ENCODE assay signal across 9 cellular contexts in genomic region chr7:144824360-144824759, GRCh38. TPM values are rescaled to one million over a fixed set of nuclear protein-coding genes. Genes with fewer than 3 reads are reported as not detected.
A peak's percentile ranks its signal among the peaks of the same experiment; 100 is the strongest.
DNase-seq lines count a peak whose midpoint lies in the region; FAIRE-seq lines count a peak whose summit lies in the region.
"Had no signal": no experiment of that assay in that cellular context is flagged by ENCODE, and none has a peak within 500 bp of the region (broad histone marks: within the 10 kb centered on the region; RNA-seq: fewer than 3 reads in every experiment).

No MANE protein-coding gene starts in this region.

- DNase-seq in Daoy (ENCODE audit: low read depth) (peak; percentile 63), NCI-H524 treated with DMSO at 0.1 percent for 48 hours (lab: John Stamatoyannopoulos, UW) (peak; percentile 11), non-pigmented ciliary epithelial cell (ENCODE audit: low read depth) (peak; percentile 58), mucosa of gallbladder (ENCODE audit: low spot score) (no peak), superior temporal gyrus (ENCODE audit: extremely low spot score) (no peak), OCI-M2 (lab: John Stamatoyannopoulos, UW; ENCODE audit: unreplicated experiment) (no peak), COLO668 (lab: John Stamatoyannopoulos, UW; ENCODE audit: unreplicated experiment) (no peak)
- DNase-seq: effector CD8-positive, alpha-beta T cell had no signal

- peak; percentile 64 for FAIRE-seq in endometrium (lab: Jason Lieb, UNC)

RNA-seq across cellular contexts. Expression of gene TPK1, which starts 11.5 kb away (rescaled TPM):
- total RNA-seq in Daoy (2014; rRNA removed; shearing (Covaris generic)), result 5.5 and 9.0 TPM in 2 replicates
- total RNA-seq in mucosa of gallbladder, result 4.7 TPM

Comparison
In these comparisons a context has a peak if more than half of its experiments do, and no peak if none do; other contexts are left out.
1. DNase-seq: peak in Daoy (single experiment), NCI-H524 treated with DMSO at 0.1 percent for 48 hours (single experiment) and non-pigmented ciliary epithelial cell (single experiment); none in mucosa of gallbladder (single experiment), superior temporal gyrus (single experiment), OCI-M2 (single experiment) and COLO668 (single experiment).